Comparison of ENCODE assay signal across 8 cellular contexts in genomic region chr3:9111349-9112265, GRCh38.
DNase-seq lines count a peak whose midpoint lies in the region; ATAC-seq and TF ChIP-seq lines count a peak whose summit lies in the region.

No MANE protein-coding gene starts in this region.

- peak; percentile 6 for TF ChIP-seq CTCF in epithelial cell of esophagus (IDR thresholded peaks at IDR 0.05; ENCODE audit: insufficient read depth, low read depth, low read length, missing control alignments)
- TF ChIP-seq CTCF in mucosa of descending colon (IDR thresholded peaks at IDR 0.05) = no peak

- intact Hi-C loops in mucosa of descending colon (cut with DNase I, micrococcal nuclease) = no loop called here

- no peak overlapping the region for H3K4me3 Mint-ChIP-seq in natural killer cell treated with Interleukin-12 subunit alpha and Interleukin-12 subunit beta and Interleukin-15 and Interleukin-18, amount 100 ng/mL, for 72 hours

- no peak overlapping the region for H3K27ac Mint-ChIP-seq in natural killer cell treated with Interleukin-12 subunit alpha and Interleukin-12 subunit beta and Interleukin-15 and Interleukin-18, amount 100 ng/mL, for 72 hours

- no peaks in the 10 kb centered on the region for H3K27me3 ChIP-seq in Karpas-422 (ENCODE audit: low read length)

- H3K79me2 ChIP-seq in Karpas-422 (ENCODE audit: low read length) = no peaks in the 10 kb centered on the region

- H3K9me3 ChIP-seq in Karpas-422 (ENCODE audit: low read length) (no peaks in the 10 kb centered on the region), mucosa of descending colon (no peaks in the 10 kb centered on the region)

- H3K27ac ChIP-seq in Karpas-422 (ENCODE audit: low read length) = no peak overlapping the region

- no peaks in the 10 kb centered on the region for H3K36me3 ChIP-seq in Karpas-422 (ENCODE audit: insufficient read depth, low read length)
- no peaks in the 10 kb centered on the region for H3K36me3 ChIP-seq in mucosa of descending colon (ENCODE audit: low read depth)

- H3K9me2 ChIP-seq in Karpas-422 (replicated peaks; ENCODE audit: insufficient read depth, low read length) = no peaks in the 10 kb centered on the region

- H4K20me1 ChIP-seq in Karpas-422 (ENCODE audit: insufficient read depth, low read depth, low read length) = no peaks in the 10 kb centered on the region

- H3K4me1 Mint-ChIP-seq in natural killer cell treated with Interleukin-12 subunit alpha and Interleukin-12 subunit beta and Interleukin-15 and Interleukin-18, amount 100 ng/mL, for 72 hours (ENCODE audit: low read depth in 2 of 2) = no peaks in the 10 kb centered on the region

- DNase-seq in Ammon's horn (ENCODE audit: low spot score) (peak; percentile 84), Karpas-422 (peak; percentile 64), epithelial cell of esophagus (ENCODE audit: low read depth) (no peak), mucosa of descending colon (peak in 1 of 3 donors; percentile 51), NCI-H2029 (lab: John Stamatoyannopoulos, UW) (no peak), NCI-H1694 treated with DMSO at 0.1 percent for 48 hours (lab: John Stamatoyannopoulos, UW) (no peak), NCI-H82 treated with DMSO at 0.1 percent for 48 hours (lab: John Stamatoyannopoulos, UW; ENCODE audit: unreplicated experiment) (no peak)
- DNase-seq in natural killer cell treated with Interleukin-12 subunit alpha and Interleukin-12 subunit beta and Interleukin-15 and Interleukin-18, amount 100 ng/mL, for 72 hours (ENCODE audit: low spot score) = no peak

- no peaks in the 10 kb centered on the region for H3K36me3 Mint-ChIP-seq in natural killer cell treated with Interleukin-12 subunit alpha and Interleukin-12 subunit beta and Interleukin-15 and Interleukin-18, amount 100 ng/mL, for 72 hours

- H3K9ac ChIP-seq in Karpas-422 (ENCODE audit: low read length) = no peak overlapping the region

- no peak overlapping the region for H2AFZ ChIP-seq in Karpas-422 (ENCODE audit: low read length)

- peak; percentile 30 for ATAC-seq in mucosa of descending colon
- no peak for ATAC-seq in natural killer cell treated with Interleukin-12 subunit alpha and Interleukin-12 subunit beta and Interleukin-15 and Interleukin-18, amount 100 ng/mL, for 72 hours

- H3K4me1 ChIP-seq in Karpas-422 (ENCODE audit: low read length) (no peaks in the 10 kb centered on the region), mucosa of descending colon (ENCODE audit: low read depth) (no peaks in the 10 kb centered on the region)

- peaks cover 2 to 7% of the 10 kb centered on the region in 2 donors for H3K27me3 Mint-ChIP-seq in natural killer cell treated with Interleukin-12 subunit alpha and Interleukin-12 subunit beta and Interleukin-15 and Interleukin-18, amount 100 ng/mL, for 72 hours

- H3K4me3 ChIP-seq in Karpas-422 (ENCODE audit: low read length) = no peak overlapping the region
- no peak overlapping the region for H3K4me3 ChIP-seq in epithelial cell of esophagus (ENCODE audit: low read length)
- H3K4me3 ChIP-seq in mucosa of descending colon = no peak overlapping the region

- H3K9me3 Mint-ChIP-seq in natural killer cell treated with Interleukin-12 subunit alpha and Interleukin-12 subunit beta and Interleukin-15 and Interleukin-18, amount 100 ng/mL, for 72 hours = no peaks in the 10 kb centered on the region

- H3K4me2 ChIP-seq in Karpas-422 (ENCODE audit: low read depth, low read length, poor library complexity, severe bottlenecking) = no peak overlapping the region

Comparison
In these comparisons a context has a peak if more than half of its experiments do, and no peak if none do; other contexts are left out.
1. DNase-seq: peak in Ammon's horn (single experiment) and Karpas-422 (single experiment); none in epithelial cell of esophagus (single experiment), NCI-H2029 (single experiment), NCI-H1694 treated with DMSO at 0.1 percent for 48 hours (single experiment), natural killer cell treated with Interleukin-12 subunit alpha and Interleukin-12 subunit beta and Interleukin-15 and Interleukin-18, amount 100 ng/mL, for 72 hours (single experiment) and NCI-H82 treated with DMSO at 0.1 percent for 48 hours (single experiment).